Comparison of ENCODE assay signal across 14 cellular contexts in genomic region chr3:79383402-79384012, GRCh38.
DNase-seq lines count a peak whose midpoint lies in the region; ATAC-seq, FAIRE-seq and TF ChIP-seq lines count a peak whose summit lies in the region.
"Had no signal": no experiment of that assay in that cellular context is flagged by ENCODE, and none has a peak within 500 bp of the region (broad histone marks: within the 10 kb centered on the region; RNA-seq: fewer than 3 reads in every experiment).

No MANE protein-coding gene starts in this region.

- peak; percentile 50 for DNase-seq in ACHN
- DNase-seq in astrocyte of the cerebellum (ENCODE audit: low read depth) = peak; percentile 22
- DNase-seq in keratinocyte (ENCODE audit: low read depth, low spot score) = no peak
- no peak for DNase-seq in germinal center (ENCODE audit: low spot score)
- DNase-seq in progenitor cell of endocrine pancreas (ENCODE audit: low spot score, unreplicated experiment) = no peak
- DNase-seq: cerebellar nuclear complex, upper lobe of left lung had no signal

- dilution Hi-C loops in keratinocyte (cut with MboI; ENCODE audit: extremely low pct_ligation_motif_present, low sequenced_read_pairs) = no loop called here

- H3K9me3 Mint-ChIP-seq in progenitor cell of endocrine pancreas (ENCODE audit: low read depth) = no peaks in the 10 kb centered on the region
- H3K9me3 Mint-ChIP-seq: activated naive CD4-positive, alpha-beta T cell treated with anti-CD3 and anti-CD28 coated beads, Interleukin-2, amount 50 U/mL, for 24 hours had no signal

- H3K36me3 ChIP-seq in keratinocyte (ENCODE audit: control insufficient read depth in 2 of 2, extremely low read depth in 1 of 2, insufficient read depth in 2 of 2, low read length in 2 of 2) = no peaks in the 10 kb centered on the region
- H3K36me3 ChIP-seq: SJSA1, upper lobe of left lung had no signal

- H3K9ac ChIP-seq in keratinocyte (ENCODE audit: control insufficient read depth, extremely low read depth, insufficient read depth, low read length) = no peak overlapping the region

- FAIRE-seq in keratinocyte (lab: Jason Lieb, UNC) = peak; percentile 74

- ATAC-seq in HG03432 (IDR thresholded peaks at IDR 0.05; ENCODE audit: unreplicated experiment) (peak; percentile 66), GM21619 (IDR thresholded peaks at IDR 0.05; ENCODE audit: unreplicated experiment) (no peak), GM18498 (IDR thresholded peaks at IDR 0.05; ENCODE audit: unreplicated experiment) (no peak)
- ATAC-seq: stimulated activated effector memory CD8-positive, alpha-beta T cell treated with anti-CD3 and anti-CD28 coated beads, Interleukin-12 subunit alpha, Interleukin-12 subunit beta, amount 100 ng/mL, for 72 hours had no signal

- H3K27me3 Mint-ChIP-seq in progenitor cell of endocrine pancreas = no peaks in the 10 kb centered on the region
- H3K27me3 Mint-ChIP-seq: activated naive CD4-positive, alpha-beta T cell treated with anti-CD3 and anti-CD28 coated beads, Interleukin-2, amount 50 U/mL, for 24 hours had no signal

- no peak overlapping the region for H3K27ac Mint-ChIP-seq in progenitor cell of endocrine pancreas
- H3K27ac Mint-ChIP-seq: activated naive CD4-positive, alpha-beta T cell treated with anti-CD3 and anti-CD28 coated beads, Interleukin-2, amount 50 U/mL, for 24 hours; stimulated activated effector memory CD8-positive, alpha-beta T cell treated with anti-CD3 and anti-CD28 coated beads, Interleukin-12 subunit alpha, Interleukin-12 subunit beta, amount 100 ng/mL, for 72 hours had no signal

- H2AFZ ChIP-seq in keratinocyte (ENCODE audit: control insufficient read depth, low read length) = peak overlapping the region; percentile 50

- no peaks in the 10 kb centered on the region for H3K4me1 Mint-ChIP-seq in progenitor cell of endocrine pancreas (ENCODE audit: low read depth)
- H3K4me1 Mint-ChIP-seq: activated naive CD4-positive, alpha-beta T cell treated with anti-CD3 and anti-CD28 coated beads, Interleukin-2, amount 50 U/mL, for 24 hours; stimulated activated effector memory CD8-positive, alpha-beta T cell treated with anti-CD3 and anti-CD28 coated beads, Interleukin-12 subunit alpha, Interleukin-12 subunit beta, amount 100 ng/mL, for 72 hours had no signal

- H3K4me3 Mint-ChIP-seq in progenitor cell of endocrine pancreas (ENCODE audit: low read depth) = no peak overlapping the region
- H3K4me3 Mint-ChIP-seq: activated naive CD4-positive, alpha-beta T cell treated with anti-CD3 and anti-CD28 coated beads, Interleukin-2, amount 50 U/mL, for 24 hours; stimulated activated effector memory CD8-positive, alpha-beta T cell treated with anti-CD3 and anti-CD28 coated beads, Interleukin-12 subunit alpha, Interleukin-12 subunit beta, amount 100 ng/mL, for 72 hours had no signal

- no peaks in the 10 kb centered on the region for H3K9me3 ChIP-seq in keratinocyte (ENCODE audit: control insufficient read depth, low read depth, low read length)
- H3K9me3 ChIP-seq: SJSA1, upper lobe of left lung had no signal

- H3K4me3 ChIP-seq in astrocyte of the cerebellum (ENCODE audit: low read depth, low read length) = no peak overlapping the region
- H3K4me3 ChIP-seq in keratinocyte (ENCODE audit: control insufficient read depth in 2 of 3, extremely low read depth in 1 of 3, insufficient read depth in 2 of 3, low read depth in 1 of 3, low read length in 3 of 3) = peak overlapping the region in 1 of 3 experiments; percentile 10
- H3K4me3 ChIP-seq: SJSA1, upper lobe of left lung had no signal

- H3K36me3 Mint-ChIP-seq in progenitor cell of endocrine pancreas (ENCODE audit: insufficient read depth) = no peaks in the 10 kb centered on the region
- H3K36me3 Mint-ChIP-seq: activated naive CD4-positive, alpha-beta T cell treated with anti-CD3 and anti-CD28 coated beads, Interleukin-2, amount 50 U/mL, for 24 hours; stimulated activated effector memory CD8-positive, alpha-beta T cell treated with anti-CD3 and anti-CD28 coated beads, Interleukin-12 subunit alpha, Interleukin-12 subunit beta, amount 100 ng/mL, for 72 hours had no signal

- no peaks in the 10 kb centered on the region for H4K20me1 ChIP-seq in keratinocyte (ENCODE audit: control insufficient read depth, extremely low read depth, insufficient read depth, low read length)

- H3K79me2 ChIP-seq in keratinocyte (ENCODE audit: control insufficient read depth, insufficient read depth, low read length) = no peaks in the 10 kb centered on the region

- no peaks in the 10 kb centered on the region for H3K4me1 ChIP-seq in keratinocyte (ENCODE audit: control insufficient read depth, extremely low read depth, insufficient read depth, low read length)
- H3K4me1 ChIP-seq: upper lobe of left lung had no signal

- H3K4me2 ChIP-seq in keratinocyte (ENCODE audit: control insufficient read depth, extremely low read depth, insufficient read depth, low read depth, low read length) = peak overlapping the region; percentile 45

- H3K27me3 ChIP-seq in keratinocyte (ENCODE audit: control insufficient read depth, extremely low read depth, insufficient read depth, low read length) = no peaks in the 10 kb centered on the region
- H3K27me3 ChIP-seq: SJSA1, upper lobe of left lung had no signal

- no peak overlapping the region for H3K27ac ChIP-seq in keratinocyte (ENCODE audit: control insufficient read depth, insufficient read depth, low read length)
- H3K27ac ChIP-seq: SJSA1, upper lobe of left lung, VCaP had no signal

- in situ Hi-C loops in ACHN (cut with HindIII; ENCODE audit: low pct_ligation_motif_present, low pct_unique_long_range_greater_than_20kb, low sequenced_read_pairs) = no loop called here
- in situ Hi-C loops in astrocyte of the cerebellum (cut with HindIII; ENCODE audit: low sequenced_read_pairs) = no loop called here

- no peaks in the 10 kb centered on the region for H3K9me1 ChIP-seq in keratinocyte (ENCODE audit: control insufficient read depth, extremely low read depth, insufficient read depth, low read length)

- no peak for TF ChIP-seq CTCF in astrocyte of the cerebellum (IDR thresholded peaks at IDR 0.05; ENCODE audit: low read depth, low read length, missing control alignments)
- no peak for TF ChIP-seq CTCF in keratinocyte (optimal IDR thresholded peaks at IDR 0.05 in 1 of 3, IDR thresholded peaks at IDR 0.05 in 1 of 3, conservative IDR thresholded peaks at IDR 0.05 in 1 of 3; ENCODE audit: extremely low read depth in 1 of 3, insufficient read depth in 2 of 3, low read length in 3 of 3)
- TF ChIP-seq CTCF in progenitor cell of endocrine pancreas (IDR thresholded peaks at IDR 0.05; ENCODE audit: unreplicated experiment) = no peak

Comparison
In these comparisons a context has a peak if more than half of its experiments do, and no peak if none do; other contexts are left out.
1. DNase-seq: peak in ACHN (single experiment) and astrocyte of the cerebellum (single experiment); none in keratinocyte (single experiment), germinal center (single experiment) and progenitor cell of endocrine pancreas (single experiment).